In the genomic region with DNA sequence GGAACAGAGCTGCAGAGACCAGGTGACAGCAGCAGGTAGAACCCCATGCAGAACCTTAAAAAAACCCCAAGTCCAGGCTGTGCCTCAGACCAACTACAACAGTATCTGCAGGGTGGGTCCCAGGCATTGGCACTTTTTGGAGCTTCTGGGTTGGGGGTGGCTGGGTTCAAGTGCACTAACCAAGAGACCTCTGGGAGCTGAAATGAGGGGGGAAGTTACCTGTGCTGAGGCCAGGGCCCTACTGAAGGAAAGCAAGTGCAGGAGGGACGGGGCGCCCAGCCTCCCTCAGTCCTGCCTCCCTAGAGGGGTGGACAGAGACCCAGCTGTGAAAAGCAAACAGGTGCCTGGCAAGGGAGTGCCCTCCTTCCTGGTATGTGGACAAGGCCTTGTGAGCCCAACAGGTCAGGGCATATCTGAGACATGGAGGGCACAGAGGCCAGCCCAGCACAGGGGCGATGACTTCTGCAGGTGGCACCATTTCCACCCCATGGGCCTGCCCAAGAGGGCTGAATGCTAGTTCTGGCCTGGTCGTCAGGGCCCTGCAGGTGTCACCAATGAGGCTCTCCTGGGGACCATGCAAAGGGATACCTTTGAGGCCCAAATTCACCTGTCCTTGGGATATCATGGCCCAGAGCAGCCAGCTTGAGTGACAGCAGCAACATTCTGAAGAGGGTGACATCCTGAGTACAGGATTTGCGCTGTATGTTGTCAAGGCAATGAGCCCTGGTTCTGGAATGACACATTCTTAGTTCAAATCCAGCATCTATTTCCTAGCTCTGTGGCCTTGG, we compare ENCODE assay signal across 2 cellular contexts.
TF ChIP-seq lines count a peak whose summit lies in the region.

No MANE protein-coding gene starts in this region.

TF ChIP-seq in GM12891, 5 proteins besides CTCF, POLR2A, EP300 and RAD21:
- no peak; the same call in 1 of the 2 replicates for TF ChIP-seq POLR2AphosphoS5 (IDR thresholded peaks at IDR 0.05; ENCODE audit: low read depth, low read length)
- no peak for TF ChIP-seq TAF1 (IDR thresholded peaks at IDR 0.05; ENCODE audit: low read depth, low read length)
- no peak for TF ChIP-seq POU2F2 (IDR thresholded peaks at IDR 0.05; ENCODE audit: low read depth, low read length)
- no peak for TF ChIP-seq SPI1 (IDR thresholded peaks at IDR 0.05; ENCODE audit: low read depth, low read length)
- TF ChIP-seq PAX5 (IDR thresholded peaks at IDR 0.05; ENCODE audit: insufficient read depth, low read length, severe bottlenecking), result no peak

TF ChIP-seq in H1, 55 proteins besides CTCF, POLR2A, EP300 and RAD21:
- TF ChIP-seq KDM4A (IDR thresholded peaks at IDR 0.05; ENCODE audit: low read depth, low read length, severe bottlenecking) (no peak), ASH2L (IDR thresholded peaks at IDR 0.05; ENCODE audit: low read length) (no peak), JUN (IDR thresholded peaks at IDR 0.05; ENCODE audit: low read depth, low read length) (no peak), SRF (IDR thresholded peaks at IDR 0.05; ENCODE audit: low read depth, low read length) (no peak), NRF1 (IDR thresholded peaks at IDR 0.05; ENCODE audit: low read depth, low read length) (no peak), CHD7 (IDR thresholded peaks at IDR 0.05; ENCODE audit: insufficient replicate concordance, low read length) (no peak), CBX5 (IDR thresholded peaks at IDR 0.05; ENCODE audit: low read depth, low read length) (no peak), TBP (IDR thresholded peaks at IDR 0.05; ENCODE audit: low read depth, low read length) (no peak), GTF2F1 (IDR thresholded peaks at IDR 0.05; ENCODE audit: borderline replicate concordance, low read depth, low read length) (no peak), CBX8 (IDR thresholded peaks at IDR 0.05; ENCODE audit: borderline replicate concordance, low read depth, low read length) (no peak), ZNF274 (IDR thresholded peaks at IDR 0.05; ENCODE audit: borderline replicate concordance, extremely low read depth, low read length) (no peak), FOSL1 (IDR thresholded peaks at IDR 0.05; ENCODE audit: insufficient read depth, low read depth, low read length) (no peak), RBBP5 (IDR thresholded peaks at IDR 0.05; ENCODE audit: borderline replicate concordance, low read depth, low read length) (no peak)
- TF ChIP-seq, protein P1, sequence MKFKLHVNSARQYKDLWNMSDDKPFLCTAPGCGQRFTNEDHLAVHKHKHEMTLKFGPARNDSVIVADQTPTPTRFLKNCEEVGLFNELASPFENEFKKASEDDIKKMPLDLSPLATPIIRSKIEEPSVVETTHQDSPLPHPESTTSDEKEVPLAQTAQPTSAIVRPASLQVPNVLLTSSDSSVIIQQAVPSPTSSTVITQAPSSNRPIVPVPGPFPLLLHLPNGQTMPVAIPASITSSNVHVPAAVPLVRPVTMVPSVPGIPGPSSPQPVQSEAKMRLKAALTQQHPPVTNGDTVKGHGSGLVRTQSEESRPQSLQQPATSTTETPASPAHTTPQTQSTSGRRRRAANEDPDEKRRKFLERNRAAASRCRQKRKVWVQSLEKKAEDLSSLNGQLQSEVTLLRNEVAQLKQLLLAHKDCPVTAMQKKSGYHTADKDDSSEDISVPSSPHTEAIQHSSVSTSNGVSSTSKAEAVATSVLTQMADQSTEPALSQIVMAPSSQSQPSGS (IDR thresholded peaks at IDR 0.05; ENCODE audit: low read length), result no peak
